In genomic region chr2:44268259-44268649, GRCh38 we compare ENCODE assay signal across 1 cellular context.
A peak's percentile ranks its signal among the peaks of the same experiment; 100 is the strongest.
TF ChIP-seq lines count a peak whose summit lies in the region.

No MANE protein-coding gene starts in this region.

TF ChIP-seq in HepG2, 621 proteins besides CTCF, POLR2A, EP300 and RAD21:
- peak; percentile 96 for TF ChIP-seq CREB1 (IDR thresholded peaks at IDR 0.05)
- no peak for TF ChIP-seq CREB1 (CRISPR knock-in tag; IDR thresholded peaks at IDR 0.05)
- TF ChIP-seq ATF7 (IDR thresholded peaks at IDR 0.05), result peak; percentile 99
- no peak for TF ChIP-seq ATF7 (CRISPR knock-in tag; IDR thresholded peaks at IDR 0.05)
- TF ChIP-seq, protein P1, sequence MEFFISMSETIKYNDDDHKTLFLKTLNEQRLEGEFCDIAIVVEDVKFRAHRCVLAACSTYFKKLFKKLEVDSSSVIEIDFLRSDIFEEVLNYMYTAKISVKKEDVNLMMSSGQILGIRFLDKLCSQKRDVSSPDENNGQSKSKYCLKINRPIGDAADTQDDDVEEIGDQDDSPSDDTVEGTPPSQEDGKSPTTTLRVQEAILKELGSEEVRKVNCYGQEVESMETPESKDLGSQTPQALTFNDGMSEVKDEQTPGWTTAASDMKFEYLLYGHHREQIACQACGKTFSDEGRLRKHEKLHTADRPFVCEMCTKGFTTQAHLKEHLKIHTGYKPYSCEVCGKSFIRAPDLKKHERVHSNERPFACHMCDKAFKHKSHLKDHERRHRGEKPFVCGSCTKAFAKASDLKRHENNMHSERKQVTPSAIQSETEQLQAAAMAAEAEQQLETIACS (CRISPR knock-in tag; IDR thresholded peaks at IDR 0.05), result no peak
- TF ChIP-seq ZFP82 (CRISPR knock-in tag; IDR thresholded peaks at IDR 0.05; ENCODE audit: borderline replicate concordance), result no peak
- no peak for TF ChIP-seq ZNF331 (CRISPR knock-in tag; IDR thresholded peaks at IDR 0.05)
- no peak for TF ChIP-seq ZFY (CRISPR knock-in tag; IDR thresholded peaks at IDR 0.05)
- no peak for TF ChIP-seq JARID2 (CRISPR knock-in tag; IDR thresholded peaks at IDR 0.05; ENCODE audit: insufficient replicate concordance)
- TF ChIP-seq ZNF562 (CRISPR knock-in tag; IDR thresholded peaks at IDR 0.05; ENCODE audit: borderline replicate concordance), result no peak
